Comparison of ENCODE assay signal across 28 cellular contexts in the genomic region with DNA sequence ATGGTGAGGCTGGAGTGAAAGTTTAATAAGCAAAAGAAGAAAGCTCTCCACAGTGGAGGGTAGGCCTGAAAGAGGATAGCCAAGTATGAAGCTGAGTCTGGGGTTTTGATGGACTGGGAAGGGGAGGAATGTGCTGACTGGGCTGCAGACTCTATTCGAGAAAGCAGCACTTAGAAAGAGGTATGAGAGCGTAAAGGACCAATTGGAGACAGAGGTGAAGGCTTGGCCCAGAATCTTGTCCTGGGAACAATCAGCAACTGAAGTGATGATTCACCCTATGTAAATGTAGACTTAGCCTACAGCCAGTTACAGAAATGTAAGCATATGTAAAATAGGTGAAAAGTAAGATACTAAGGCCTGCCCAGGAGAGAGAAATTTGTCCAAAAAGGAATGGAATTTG.
DNase-seq lines count a peak whose midpoint lies in the region; ATAC-seq and FAIRE-seq lines count a peak whose summit lies in the region.
"Had no signal": no experiment of that assay in that cellular context is flagged by ENCODE, and none has a peak within 500 bp of the region (broad histone marks: within the 10 kb centered on the region; RNA-seq: fewer than 3 reads in every experiment).

No MANE protein-coding gene starts in this region.

- no peak overlapping the region for H3K9ac ChIP-seq in mesendoderm (ENCODE audit: low read length)

- no peak overlapping the region for H3K56ac ChIP-seq in mesendoderm (ENCODE audit: low read length)

- no peak for FAIRE-seq in frontal cortex (lab: Jason Lieb, UNC)

- H3K9me3 ChIP-seq in MG63, result 0 out of 2 replicates have a peak, but pooled peaks cover 2% of the 10 kb centered on the region
- H3K9me3 ChIP-seq: breast epithelium, heart right ventricle had no signal

- no peaks in the 10 kb centered on the region for H3K79me2 ChIP-seq in mesendoderm (ENCODE audit: control insufficient read depth, insufficient read depth, low read length)

- peak; percentile 39 for DNase-seq in Daoy (ENCODE audit: low read depth)
- peak; percentile 27 for DNase-seq in MG63
- peak; percentile 31 for DNase-seq in epithelial cell of prostate (ENCODE audit: low read depth, low spot score)
- DNase-seq in mesendoderm, result peak; percentile 92
- DNase-seq in frontal cortex (ENCODE audit: low spot score in 2 of 2), result no peak
- DNase-seq in stimulated activated CD4-positive, alpha-beta T cell treated with anti-CD3 and anti-CD28 coated beads, Interleukin-2, amount 100 ng/mL, for 24 hours, result no peak
- DNase-seq in activated T-cell treated with anti-CD3 and anti-CD28 coated beads, Interleukin-2, amount 50 U/mL, for 4 hours, result no peak
- no peak for DNase-seq in NCI-H1105 (lab: John Stamatoyannopoulos, UW)
- DNase-seq: ACHN; activated CD4-positive, alpha-beta T cell treated with anti-CD3 and anti-CD28 coated beads for 4 hours; activated CD8-positive, alpha-beta memory T cell treated with anti-CD3 and anti-CD28 coated beads for 24 hours; activated naive CD4-positive, alpha-beta T cell treated with anti-CD3 and anti-CD28 coated beads for 36 hours; activated T-cell treated with anti-CD3 and anti-CD28 coated beads, Interleukin-2, amount 50 U/mL, for 48 hours; amniotic stem cell; C1 segment of cervical spinal cord; endodermal cell; heart right ventricle; naive thymus-derived CD8-positive, alpha-beta T cell; NCI-H1048; NCI-H187 treated with DMSO at 0.1 percent for 48 hours; NCI-H526; stimulated activated CD4-positive, alpha-beta T cell treated with anti-CD3 and anti-CD28 coated beads, Interleukin-4, amount 100 ng/mL, for 24 hours; stimulated activated naive B cell treated with anti-CD40 and anti-IgM and Interleukin-4, amounts not matched to agents 10 μg/mL and 1 μg/mL and 100 μg/mL, for 72 hours had no signal

- H4K5ac ChIP-seq in mesendoderm (ENCODE audit: low read length), result no peak overlapping the region

- H3K4me3 ChIP-seq in MG63 (no peak overlapping the region), mesendoderm (ENCODE audit: low read length) (no peak overlapping the region)
- H3K4me3 ChIP-seq: breast epithelium, coronary artery, heart right ventricle had no signal

- H3K9me3 Mint-ChIP-seq in activated T-cell treated with anti-CD3 and anti-CD28 coated beads, Interleukin-2, amount 50 U/mL, for 4 hours, result no peaks in the 10 kb centered on the region
- H3K9me3 Mint-ChIP-seq: endodermal cell; mesothelial cell of epicardium; stimulated activated naive B cell treated with anti-CD40 and anti-IgM and Interleukin-4, amounts not matched to agents 10 μg/mL and 1 μg/mL and 100 μg/mL, for 72 hours; T-helper 1 cell treated with Interleukin-12 subunit alpha and Interleukin-12 subunit beta and Interleukin-4 antibody, amounts not matched to agents 30 μg/mL and 1 μg/mL, for 36 hours had no signal

- H3K4ac ChIP-seq in mesendoderm (ENCODE audit: low read depth, low read length), result no peak overlapping the region

- H2AK5ac ChIP-seq in mesendoderm (ENCODE audit: low read length), result no peak overlapping the region

- H3K36me3 Mint-ChIP-seq in activated T-cell treated with anti-CD3 and anti-CD28 coated beads, Interleukin-2, amount 50 U/mL, for 4 hours (ENCODE audit: insufficient read depth), result no peaks in the 10 kb centered on the region
- H3K36me3 Mint-ChIP-seq: mesothelial cell of epicardium; stimulated activated naive B cell treated with anti-CD40 and anti-IgM and Interleukin-4, amounts not matched to agents 10 μg/mL and 1 μg/mL and 100 μg/mL, for 72 hours had no signal

- H2BK5ac ChIP-seq in mesendoderm (ENCODE audit: low read length), result no peak overlapping the region

- H3K4me1 Mint-ChIP-seq in activated T-cell treated with anti-CD3 and anti-CD28 coated beads, Interleukin-2, amount 50 U/mL, for 4 hours (ENCODE audit: low read depth), result no peaks in the 10 kb centered on the region
- H3K4me1 Mint-ChIP-seq: endodermal cell; mesothelial cell of epicardium; stimulated activated naive B cell treated with anti-CD40 and anti-IgM and Interleukin-4, amounts not matched to agents 10 μg/mL and 1 μg/mL and 100 μg/mL, for 72 hours had no signal

- WGBS in mesendoderm (ENCODE audit: extremely low coverage, insufficient coverage, low lambda C conversion rate), result no CpG with 5 or more reads among the region's 2 CpGs

- H3K79me1 ChIP-seq in mesendoderm (ENCODE audit: low read length), result no peaks in the 10 kb centered on the region

- H2BK15ac ChIP-seq in mesendoderm (replicated peaks; ENCODE audit: low read depth), result no peak overlapping the region

- H3K23ac ChIP-seq in mesendoderm (ENCODE audit: low read length), result no peak overlapping the region

- H3K27me3 Mint-ChIP-seq in activated T-cell treated with anti-CD3 and anti-CD28 coated beads, Interleukin-2, amount 50 U/mL, for 4 hours (ENCODE audit: low read depth), result no peaks in the 10 kb centered on the region
- H3K27me3 Mint-ChIP-seq: naive thymus-derived CD8-positive, alpha-beta T cell; stimulated activated naive B cell treated with anti-CD40 and anti-IgM and Interleukin-4, amounts not matched to agents 10 μg/mL and 1 μg/mL and 100 μg/mL, for 72 hours had no signal

- H3K36me3 ChIP-seq in MG63 (no peaks in the 10 kb centered on the region), mesendoderm (ENCODE audit: control insufficient read depth, insufficient read depth, low read length) (no peaks in the 10 kb centered on the region)
- H3K36me3 ChIP-seq: breast epithelium, heart right ventricle had no signal

- H3K27ac ChIP-seq in epithelial cell of prostate (peak overlapping the region; percentile 7), mesendoderm (ENCODE audit: low read depth, low read length) (no peak overlapping the region)
- H3K27ac ChIP-seq: breast epithelium, coronary artery, heart right ventricle had no signal

- H3K27me3 ChIP-seq in MG63 (no peaks in the 10 kb centered on the region), mesendoderm (ENCODE audit: insufficient read depth, low read length, poor library complexity) (no peaks in the 10 kb centered on the region)
- H3K27me3 ChIP-seq: breast epithelium, heart right ventricle had no signal

- no peak overlapping the region for H4K8ac ChIP-seq in mesendoderm (ENCODE audit: low read depth, low read length)

- H3K4me3 Mint-ChIP-seq in activated T-cell treated with anti-CD3 and anti-CD28 coated beads, Interleukin-2, amount 50 U/mL, for 4 hours, result no peak overlapping the region
- H3K4me3 Mint-ChIP-seq: activated naive CD4-positive, alpha-beta T cell treated with anti-CD3 and anti-CD28 coated beads for 36 hours; endodermal cell; mesothelial cell of epicardium; naive thymus-derived CD8-positive, alpha-beta T cell; stimulated activated naive B cell treated with anti-CD40 and anti-IgM and Interleukin-4, amounts not matched to agents 10 μg/mL and 1 μg/mL and 100 μg/mL, for 72 hours; T-helper 1 cell treated with Interleukin-12 subunit alpha and Interleukin-12 subunit beta and Interleukin-4 antibody, amounts not matched to agents 30 μg/mL and 1 μg/mL, for 36 hours had no signal

- no peaks in the 10 kb centered on the region for H3K4me1 ChIP-seq in mesendoderm (ENCODE audit: control insufficient read depth, low read depth, low read length)
- H3K4me1 ChIP-seq: breast epithelium, heart right ventricle had no signal

- H3K18ac ChIP-seq in mesendoderm (ENCODE audit: low read length), result no peak overlapping the region

- H3K4me2 ChIP-seq in mesendoderm (ENCODE audit: low read length), result no peak overlapping the region

- H2BK120ac ChIP-seq in mesendoderm (ENCODE audit: low read depth, low read length), result no peak overlapping the region

- no peak for ATAC-seq in activated T-cell treated with anti-CD3 and anti-CD28 coated beads, Interleukin-2, amount 50 U/mL, for 4 hours
- ATAC-seq: heart right ventricle; left lobe of liver; naive thymus-derived CD8-positive, alpha-beta T cell; stimulated activated naive B cell treated with anti-CD40 and anti-IgM and Interleukin-4, amounts not matched to agents 10 μg/mL and 1 μg/mL and 100 μg/mL, for 72 hours had no signal

Comparison
In these comparisons a context has a peak if more than half of its experiments do, and no peak if none do; other contexts are left out.
1. DNase-seq: peak in Daoy (single experiment), MG63 (single experiment), epithelial cell of prostate (single experiment) and mesendoderm (single experiment); none in frontal cortex (0 of 2), stimulated activated CD4-positive, alpha-beta T cell treated with anti-CD3 and anti-CD28 coated beads, Interleukin-2, amount 100 ng/mL, for 24 hours (0 of 2), activated T-cell treated with anti-CD3 and anti-CD28 coated beads, Interleukin-2, amount 50 U/mL, for 4 hours (single experiment) and NCI-H1105 (single experiment).